Comparison of ENCODE assay signal across 11 cellular contexts in genomic region chr21:33940164-33940563, GRCh38. TPM values are rescaled to one million over a fixed set of nuclear protein-coding genes. Genes with fewer than 3 reads are reported as not detected.
DNase-seq lines count a peak whose midpoint lies in the region; ATAC-seq and TF ChIP-seq lines count a peak whose summit lies in the region.
"Had no signal": no experiment of that assay in that cellular context is flagged by ENCODE, and none has a peak within 500 bp of the region (broad histone marks: within the 10 kb centered on the region; RNA-seq: fewer than 3 reads in every experiment).

No MANE protein-coding gene starts in this region.

- H3K27me3 ChIP-seq in colonic mucosa (no peaks in the 10 kb centered on the region), rectal smooth muscle tissue (ENCODE audit: control insufficient read depth, insufficient read depth, low read length) (no peaks in the 10 kb centered on the region), tibial nerve (no peaks in the 10 kb centered on the region)

- no peak for TF ChIP-seq EP300 in tibial nerve (IDR thresholded peaks at IDR 0.05)

- DNase-seq in EH (ENCODE audit: low read depth) = peak; percentile 87
- DNase-seq in NOMO-1 treated with DMSO at 0.1 percent for 48 hours (lab: John Stamatoyannopoulos, UW; ENCODE audit: unreplicated experiment) = peak; percentile 57
- no peak for DNase-seq in colonic mucosa
- DNase-seq in NCI-H345 treated with DMSO at 0.1 percent for 48 hours (lab: John Stamatoyannopoulos, UW; ENCODE audit: unreplicated experiment) = no peak
- DNase-seq in tibial nerve (ENCODE audit: low spot score in 2 of 2) = no peak
- DNase-seq in amygdala (lab: John Stamatoyannopoulos, UW) = no peak
- DNase-seq: activated naive CD8-positive, alpha-beta T cell treated with anti-CD3 and anti-CD28 coated beads, Interleukin-2, amount 10 ng/mL, durations not matched to agents 7 days and 5 days; stimulated activated CD4-positive, alpha-beta T cell treated with anti-CD3 and anti-CD28 coated beads, Interleukin-2, amount 100 ng/mL, for 24 hours; substantia nigra had no signal

- no peak for ATAC-seq in GM18519 (IDR thresholded peaks at IDR 0.05; ENCODE audit: low FRiP score, unreplicated experiment)

- TF ChIP-seq CTCF in colonic mucosa (IDR thresholded peaks at IDR 0.05) (no peak), tibial nerve (IDR thresholded peaks at IDR 0.05) (no peak)

- H3K27ac ChIP-seq in colonic mucosa (peak overlapping the region; percentile 32), rectal smooth muscle tissue (ENCODE audit: low read depth, low read length) (peak overlapping the region; percentile 73), tibial nerve (no peak overlapping the region)

- H3K36me3 ChIP-seq in colonic mucosa = no peaks in the 10 kb centered on the region
- H3K36me3 ChIP-seq in rectal smooth muscle tissue (ENCODE audit: control insufficient read depth, insufficient read depth, low read length) = no peaks in the 10 kb centered on the region
- H3K36me3 ChIP-seq in tibial nerve = no peaks in the 10 kb centered on the region

- H3K9me3 ChIP-seq in colonic mucosa (no peaks in the 10 kb centered on the region), tibial nerve (no peaks in the 10 kb centered on the region)

- TF ChIP-seq POLR2A in tibial nerve (IDR thresholded peaks at IDR 0.05) = no peak

- intact Hi-C loops in colonic mucosa (cut with DNase I) = loop anchor here (10.0 kb wide), 1 partner anchor 135 kb away; the partner anchor contains the start of genes MRPS6 and SLC5A3

- H3K4me1 ChIP-seq in colonic mucosa (no peaks in the 10 kb centered on the region), rectal smooth muscle tissue (ENCODE audit: control insufficient read depth, insufficient read depth, low read length) (peaks cover 21% of the 10 kb centered on the region), tibial nerve (peaks cover 0 to 9% (median 0%) of the 10 kb centered on the region in 4 donors)

- WGBS in tibial nerve, 2 donors = 65 to 68% methylated on average over 9 of the region's 9 CpGs

- no peak overlapping the region for H3K9ac ChIP-seq in colonic mucosa (ENCODE audit: low read depth in 2 of 2, low read length in 2 of 2)
- no peak overlapping the region for H3K9ac ChIP-seq in rectal smooth muscle tissue (ENCODE audit: low read length)

- H3K4me3 ChIP-seq in colonic mucosa (no peak overlapping the region), rectal smooth muscle tissue (ENCODE audit: low read length) (no peak overlapping the region), tibial nerve (no peak overlapping the region)

RNA-seq across cellular contexts. Expression of gene ATP5PO, which starts 24.6 kb away (rescaled TPM):
- total RNA-seq in colonic mucosa (100 to 1,000 TPM; 312 to 335 TPM), tibial nerve (100 to 1,000 TPM; 121 to 213 (median 148) TPM)

Comparison
In these comparisons a context has a peak if more than half of its experiments do, and no peak if none do; other contexts are left out.
1. DNase-seq: peak in EH (single experiment) and NOMO-1 treated with DMSO at 0.1 percent for 48 hours (single experiment); none in colonic mucosa (single experiment), NCI-H345 treated with DMSO at 0.1 percent for 48 hours (single experiment), tibial nerve (0 of 2) and amygdala (0 of 56).
2. H3K27ac ChIP-seq: peak in colonic mucosa (single experiment) and rectal smooth muscle tissue (single experiment); none in tibial nerve (0 of 4).